ENCODE assay signal across 9 cellular contexts in genomic region chr1:156115514-156116374, GRCh38. TPM values are rescaled to one million over a fixed set of nuclear protein-coding genes. Genes with fewer than 3 reads are reported as not detected.
DNase-seq lines count a peak whose midpoint lies in the region; ATAC-seq, FAIRE-seq and TF ChIP-seq lines count a peak whose summit lies in the region.
"Had no signal": no experiment of that assay in that cellular context is flagged by ENCODE, and none has a peak within 500 bp of the region (broad histone marks: within the 10 kb centered on the region; RNA-seq: fewer than 3 reads in every experiment).

No MANE protein-coding gene starts in this region.

- POLR2A ChIA-PET in Caco-2 (lab: Charles Lee), result interaction anchor here (1.7 to 2.0 kb wide), 2 partner anchors 10 to 14 kb away, joined by 13 to 16 read pairs; no protein-coding TSS in a partner anchor

- in situ Hi-C loops in KBM-7 (cut with MboI; ENCODE audit: low pct_unique_long_range_greater_than_20kb, low sequenced_read_pairs), result no loop called here

- FAIRE-seq in GM12891 (lab: Jason Lieb, UNC), result no peak

- BruUV-seq in Caco-2 (replicated peaks; lab: Mats Ljungman, UMichigan), result TSS peak; percentile 34

- intact Hi-C loops in Caco-2 (cut with micrococcal nuclease; ENCODE audit: unreplicated experiment), result no loop called here
- intact Hi-C loops in right cardiac atrium (cut with DNase I), result no loop called here
- intact Hi-C loops in prostate gland (cut with DNase I), result no loop called here

- H3K4me1 ChIP-seq in Caco-2 (peaks cover 49% of the 10 kb centered on the region), right cardiac atrium (ENCODE audit: control insufficient read depth, insufficient read depth, low read length) (peaks cover 16% of the 10 kb centered on the region), prostate gland (replicated peaks) (peaks cover 38% of the 10 kb centered on the region)

- TF ChIP-seq POLR2A in prostate gland (IDR thresholded peaks at IDR 0.05) (peak; percentile 46), GM12891 (IDR thresholded peaks at IDR 0.05; ENCODE audit: low read depth, low read length) (no peak)

- H3K9me3 ChIP-seq in Caco-2 (no peaks in the 10 kb centered on the region), right cardiac atrium (ENCODE audit: control insufficient read depth, low read length) (no peaks in the 10 kb centered on the region), prostate gland (no peaks in the 10 kb centered on the region)

- H3K36me3 ChIP-seq in Caco-2 (ENCODE audit: control insufficient read depth, insufficient read depth, low read length) (peaks cover 2% of the 10 kb centered on the region), prostate gland (no peaks in the 10 kb centered on the region)

- H3K27ac ChIP-seq in adipose tissue (ENCODE audit: low read depth, low read length) (peak overlapping the region; percentile 93), right cardiac atrium (ENCODE audit: low read length) (peak overlapping the region; percentile 99), prostate gland (peak overlapping the region; percentile 90 to 92)

- H3K4me3 Mint-ChIP-seq in Caco-2 (ENCODE audit: unreplicated experiment), result peak overlapping the region; percentile 95

- ATAC-seq in right cardiac atrium, result peak; percentile 21 to 30
- no peak for ATAC-seq in HG03354 (IDR thresholded peaks at IDR 0.05; ENCODE audit: poor library complexity, severe bottlenecking, unreplicated experiment)

- DNase-seq in Caco-2 (no peak), KBM-7 (peak; percentile 61), right cardiac atrium (peak; percentile 63 to 85 (median 85)), prostate gland (ENCODE audit: low spot score) (peak; percentile 62), GM12891 (ENCODE audit: insufficient read length, low spot score) (no peak), middle frontal gyrus (ENCODE audit: extremely low spot score, low spot score) (no peak)

- TF ChIP-seq CTCF in Caco-2 (IDR thresholded peaks at IDR 0.05; ENCODE audit: insufficient read depth in 1 of 2, low read depth in 1 of 2, low read length in 1 of 2, severe bottlenecking in 1 of 2, unreplicated experiment in 1 of 2) (no peak), prostate gland (IDR thresholded peaks at IDR 0.05) (no peak)

- no peaks in the 10 kb centered on the region for H3K9me3 Mint-ChIP-seq in Caco-2 (ENCODE audit: unreplicated experiment)

- peak overlapping the region; percentile 98 for H3K4me3 ChIP-seq in Caco-2 (ENCODE audit: low read depth, low read length)
- peak overlapping the region; percentile 97 for H3K4me3 ChIP-seq in right cardiac atrium (ENCODE audit: low read length)
- H3K4me3 ChIP-seq in prostate gland, result peak overlapping the region; percentile 86 to 96

- peaks cover 26% of the 10 kb centered on the region for H3K4me1 Mint-ChIP-seq in Caco-2 (ENCODE audit: low read depth, unreplicated experiment)

- H3K27me3 ChIP-seq in Caco-2 (replicated peaks; ENCODE audit: control insufficient read depth, insufficient read depth, low read length) (no peaks in the 10 kb centered on the region), right cardiac atrium (ENCODE audit: control insufficient read depth, insufficient read depth) (no peaks in the 10 kb centered on the region), prostate gland (replicated peaks; ENCODE audit: insufficient read depth) (no peaks in the 10 kb centered on the region)

- H3K27me3 Mint-ChIP-seq in Caco-2 (ENCODE audit: insufficient read depth, unreplicated experiment), result no peaks in the 10 kb centered on the region

- CTCF ChIA-PET in Caco-2 (lab: Charles Lee), result interaction anchor here (1.0 to 5.9 kb wide), 7 partner anchors 9 to 110 kb away, joined by 3 to 43 read pairs (median 8); no protein-coding TSS in a partner anchor

- peaks cover 12% of the 10 kb centered on the region for H3K36me3 Mint-ChIP-seq in Caco-2 (ENCODE audit: insufficient read depth, unreplicated experiment)

- H3K27ac Mint-ChIP-seq in Caco-2 (ENCODE audit: unreplicated experiment), result peak overlapping the region; percentile 63

- WGBS in adipose tissue, 3 donors, result 3 to 9% (median 7%) methylated on average over 19 of the region's 19 CpGs
- WGBS in right cardiac atrium, result 1% methylated on average over 19 of the region's 19 CpGs
- WGBS in prostate gland, result 2% methylated on average over 19 of the region's 19 CpGs

TF ChIP-seq in GM12891, 5 proteins besides CTCF, POLR2A, EP300 and RAD21:
- TF ChIP-seq SPI1 (IDR thresholded peaks at IDR 0.05; ENCODE audit: low read depth, low read length) (no peak), POU2F2 (IDR thresholded peaks at IDR 0.05; ENCODE audit: low read depth, low read length) (no peak)

RNA-seq across cellular contexts. Expression of gene LMNA, which starts 1.2 kb away (rescaled TPM):
- total RNA-seq in Caco-2 (2022) (112 and 113 TPM in 2 replicates), right cardiac atrium (100 to 1,000 TPM; 238 to 451 (median 281) TPM), prostate gland (100 to 1,000 TPM; 227 to 265 TPM)
- polyA plus RNA-seq in adipose tissue (100 to 1,000 TPM in 2 of 3 donors, 10 to 100 TPM in 1; 58.6 to 543 (median 239) TPM), right cardiac atrium (247 TPM)
- polyA plus RNA-seq in GM12891 (2012; ENCODE audit: low read depth, missing spikeins), result 70.7 TPM

RNA-seq across cellular contexts. Expression of gene MEX3A, which starts 33.5 kb away (rescaled TPM):
- total RNA-seq in Caco-2 (2022) (8.9 and 12.2 TPM in 2 replicates), right cardiac atrium (under 1 TPM; 0.17 to 0.33 (median 0.19) TPM), prostate gland (1 to 10 TPM; 3.3 to 5.7 TPM)
- polyA plus RNA-seq in adipose tissue (under 1 TPM; under 0.01 to 0.43 (median 0.26) TPM), right cardiac atrium (0.25 TPM)
- polyA plus RNA-seq in GM12891 (2012; ENCODE audit: low read depth, missing spikeins), result 0.56 TPM

RNA-seq across cellular contexts. Expression of gene SEMA4A, which starts 37.6 kb away (rescaled TPM):
- total RNA-seq in Caco-2 (2022) (0.52 and 1.3 TPM in 2 replicates), right cardiac atrium (1 to 10 TPM; 2.3 to 3.4 (median 2.7) TPM), prostate gland (10 to 100 TPM; 22.9 to 44.9 TPM)
- polyA plus RNA-seq in adipose tissue (1 to 10 TPM; 2.1 to 9.5 (median 7.4) TPM), right cardiac atrium (3.7 TPM)
- 26.3 TPM for polyA plus RNA-seq in GM12891 (2012; ENCODE audit: low read depth, missing spikeins)

RNA-seq across cellular contexts. Expression of gene RAB25, which starts 54.8 kb away (rescaled TPM):
- 138 and 141 TPM in 2 replicates for total RNA-seq in Caco-2 (2022)
- 10 to 100 TPM in 2 of 3 donors, under 1 TPM in 1; 0.56 to 58.7 (median 11.8) TPM for polyA plus RNA-seq in adipose tissue
- not detected for total RNA-seq in right cardiac atrium
- 0.07 TPM for polyA plus RNA-seq in right cardiac atrium
- 100 to 1,000 TPM in 1 of 2 donors, 10 to 100 TPM in 1; 33.5 to 100 TPM for total RNA-seq in prostate gland
- 0.09 TPM for polyA plus RNA-seq in GM12891 (2012; ENCODE audit: low read depth, missing spikeins)
- total RNA-seq: T-helper 2 cell treated with Interferon-gamma antibody and Interleukin-4, amounts not matched to agents 100 ng/mL and 5 ng/mL, for 36 hours had no signal

Comparison
In these comparisons a context has a peak if more than half of its experiments do, and no peak if none do; other contexts are left out.
1. DNase-seq: peak in KBM-7 (single experiment), right cardiac atrium (3 of 3) and prostate gland (single experiment); none in Caco-2 (0 of 2), GM12891 (single experiment) and middle frontal gyrus (single experiment).
2. RNA of gene SEMA4A, which starts 37.6 kb away (total RNA-seq): 22.9 to 44.9 TPM in prostate gland; 2.3 to 3.4 TPM in right cardiac atrium and 0.52 to 1.3 TPM in Caco-2; every median in the first group is over 4 times any median in the second.
3. Peak in every context shown above with its lines, with median percentiles within 50 percentile points of each other: H3K4me3 ChIP-seq and H3K27ac ChIP-seq.